8 cellular contexts compared by ENCODE assay signal in the genomic region with DNA sequence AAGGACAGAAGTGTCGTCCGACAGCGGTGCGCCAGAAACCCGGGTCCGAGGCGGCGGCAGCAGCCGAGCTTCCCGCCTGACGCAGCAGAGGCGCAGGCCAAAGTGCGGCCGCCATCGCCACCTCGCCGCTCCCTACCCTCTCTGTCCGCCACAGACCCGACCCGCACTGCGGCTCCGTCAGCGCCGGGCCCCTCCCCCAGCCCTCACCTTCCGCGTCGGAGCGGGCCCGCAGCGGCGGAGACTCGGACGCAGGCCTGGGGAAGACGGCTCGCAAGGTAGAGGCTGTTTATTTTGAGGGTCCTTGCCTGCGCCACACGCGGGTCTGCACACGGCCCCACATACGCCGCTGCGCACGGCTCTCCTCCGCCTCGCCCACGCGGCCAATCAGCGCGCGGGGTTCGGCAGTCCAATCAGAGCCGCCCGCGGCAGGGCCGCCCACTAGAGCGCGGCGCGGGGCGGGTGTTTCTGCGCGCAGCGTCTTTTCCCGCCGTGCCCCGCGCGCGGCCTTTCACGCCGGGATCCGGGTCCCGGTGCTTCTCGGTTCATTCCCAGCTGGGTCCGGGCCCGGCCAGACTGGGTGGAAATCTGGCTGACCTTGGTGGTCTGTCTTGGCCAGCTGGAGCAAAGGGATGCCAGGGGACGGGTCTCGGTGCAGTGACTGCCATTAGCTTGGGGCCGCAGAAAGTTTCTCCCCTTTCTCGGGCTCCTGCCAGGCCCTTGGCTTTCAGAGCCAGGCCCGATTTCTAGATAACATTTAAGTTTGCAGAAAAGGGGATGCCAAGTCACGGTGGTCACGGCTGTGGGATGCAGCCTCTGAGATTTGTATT. TPM values are rescaled to one million over a fixed set of nuclear protein-coding genes. Genes with fewer than 3 reads are reported as not detected.
A peak's percentile ranks its signal among the peaks of the same experiment; 100 is the strongest.
DNase-seq lines count a peak whose midpoint lies in the region; ATAC-seq, FAIRE-seq and TF ChIP-seq lines count a peak whose summit lies in the region.

Gene CNBP, minus strand, starts transcription at position 328 of the 827 bp plus-strand sequence. CDS start 12,139 bp downstream, outside the sequence.

- FAIRE-seq in bronchial epithelial cell (lab: Jason Lieb, UNC) = no peak

- peak within 1 kb of the TSS; percentile 90 for H3K27ac ChIP-seq in smooth muscle cell (ENCODE audit: low read depth)

- H3K36me3 ChIP-seq in bronchial epithelial cell (ENCODE audit: control insufficient read depth, insufficient read depth, low read length) (peaks cover 2% of the 10 kb centered on the region), smooth muscle cell (ENCODE audit: low read depth) (no peaks in the 10 kb centered on the region)

- H3K27me3 ChIP-seq in bronchial epithelial cell (ENCODE audit: control insufficient read depth, insufficient read depth, low read length) (no peaks in the 10 kb centered on the region), smooth muscle cell (ENCODE audit: low read depth) (no peaks in the 10 kb centered on the region)

- CTCF ChIA-PET in WTC11 (lab: Charles Lee) = interaction anchor here (1.1 to 2.6 kb wide), 2 partner anchors 21 to 62 kb away, joined by 4 to 13 read pairs; no protein-coding TSS in a partner anchor

- no peaks in the 10 kb centered on the region for H3K9me3 Mint-ChIP-seq in WTC11

- POLR2A ChIA-PET in WTC11 (lab: Charles Lee) = interaction anchor here (0.6 to 1.5 kb wide), 6 partner anchors 22 to 132 kb away, joined by 3 to 11 read pairs (median 5); partner anchors contain the start of gene RAB43

- H3K4me1 ChIP-seq in smooth muscle cell (ENCODE audit: low read depth) = peaks cover 24% of the 10 kb centered on the region

- 1% methylated on average over 71 of the region's 83 CpGs for WGBS in smooth muscle cell (ENCODE audit: low lambda C conversion rate)

- H3F3A ChIP-seq in smooth muscle cell (ENCODE audit: low read depth) = no peaks in the 10 kb centered on the region

- peaks cover 44% of the 10 kb centered on the region for H4K20me1 ChIP-seq in smooth muscle cell (ENCODE audit: low read depth)

- H3K9ac ChIP-seq in smooth muscle cell (ENCODE audit: low read depth) = peak within 1 kb of the TSS; percentile 91

- peaks cover 64% of the 10 kb centered on the region for H3K79me2 ChIP-seq in smooth muscle cell (ENCODE audit: low read depth)

- peaks cover 32% of the 10 kb centered on the region for H3K36me3 Mint-ChIP-seq in WTC11

- H3K9me3 ChIP-seq in smooth muscle cell (replicated peaks; ENCODE audit: low read depth) = no peaks in the 10 kb centered on the region

- TF ChIP-seq POLR2A in GM18951 (IDR thresholded peaks at IDR 0.05; ENCODE audit: extremely low read depth, insufficient read depth, insufficient read length) = peak; percentile 92

- peak within 1 kb of the TSS; percentile 94 for H3K27ac Mint-ChIP-seq in WTC11

- H3K4me1 Mint-ChIP-seq in WTC11 = peaks cover 28% of the 10 kb centered on the region

- no peaks in the 10 kb centered on the region for H3K27me3 Mint-ChIP-seq in WTC11 (ENCODE audit: low read depth)

- peak within 1 kb of the TSS; percentile 100 for H3K4me3 ChIP-seq in bronchial epithelial cell (ENCODE audit: low read depth, low read length)
- H3K4me3 ChIP-seq in smooth muscle cell = peak within 1 kb of the TSS; percentile 96

- H2AFZ ChIP-seq in smooth muscle cell (ENCODE audit: low read depth) = peak within 1 kb of the TSS; percentile 92

- in situ Hi-C loops in GM18951 (cut with MboI; ENCODE audit: low sequenced_read_pairs, unreplicated experiment) = no loop called here

- peak; percentile 97 for ATAC-seq in HG03175 (IDR thresholded peaks at IDR 0.05; ENCODE audit: unreplicated experiment)
- ATAC-seq in WTC11 = peak; percentile 95

- no peak for TF ChIP-seq CTCF in WTC11 (IDR thresholded peaks at IDR 0.05)
- TF ChIP-seq CTCF in bronchial epithelial cell (IDR thresholded peaks at IDR 0.05; ENCODE audit: insufficient read depth, low read length, severe bottlenecking) = no peak
- no peak for TF ChIP-seq CTCF in smooth muscle cell (IDR thresholded peaks at IDR 0.05; ENCODE audit: borderline replicate concordance, insufficient read depth, poor library complexity, severe bottlenecking)

- H3K4me2 ChIP-seq in smooth muscle cell = peak within 1 kb of the TSS; percentile 86

- DNase-seq in AG08395 (ENCODE audit: low spot score) (peak; percentile 98), NCI-H226 (peak; percentile 95), WTC11 (ENCODE audit: low spot score) (peak; percentile 87), bronchial epithelial cell (ENCODE audit: low read depth) (peak; percentile 81), iPS-NIHi7 (ENCODE audit: extremely low spot score) (peak; percentile 99), smooth muscle cell (lab: John Stamatoyannopoulos, UW; ENCODE audit: unreplicated experiment) (peak; percentile 67)

- H3K4me3 Mint-ChIP-seq in WTC11 = peak within 1 kb of the TSS; percentile 89

TF ChIP-seq in WTC11, 78 proteins besides CTCF, POLR2A, EP300 and RAD21 (continues in another document):
- TF ChIP-seq SP1 (CRISPR knock-in tag; conservative IDR thresholded peaks at IDR 0.05) (peak; percentile 93), NFATC4 (CRISPR knock-in tag; IDR thresholded peaks at IDR 0.05) (no peak), KAT7 (CRISPR knock-in tag; IDR thresholded peaks at IDR 0.05; ENCODE audit: borderline replicate concordance) (peak; percentile 95), ELF4 (CRISPR knock-in tag; IDR thresholded peaks at IDR 0.05; ENCODE audit: low read depth) (no peak), NFE2L1 (CRISPR knock-in tag; IDR thresholded peaks at IDR 0.05) (peak; percentile 79; the same call in 1 of the 2 replicates), MXD4 (CRISPR knock-in tag; IDR thresholded peaks at IDR 0.05; ENCODE audit: borderline replicate concordance) (no peak), PRRX2 (CRISPR knock-in tag; IDR thresholded peaks at IDR 0.05) (no peak), ZNF671 (CRISPR knock-in tag; IDR thresholded peaks at IDR 0.05) (no peak), TEAD4 (CRISPR knock-in tag; IDR thresholded peaks at IDR 0.05) (peak; percentile 81; the same call in 1 of the 2 replicates), ZBTB21 (CRISPR knock-in tag; IDR thresholded peaks at IDR 0.05; ENCODE audit: borderline replicate concordance) (no peak), GABPB1 (CRISPR knock-in tag; IDR thresholded peaks at IDR 0.05) (peak; percentile 29; the same call in 1 of the 2 replicates), IRF1 (CRISPR knock-in tag; IDR thresholded peaks at IDR 0.05) (no peak), CREM (CRISPR knock-in tag; IDR thresholded peaks at IDR 0.05) (no peak), ATF6 (CRISPR knock-in tag; IDR thresholded peaks at IDR 0.05) (no peak), RELA (CRISPR knock-in tag; IDR thresholded peaks at IDR 0.05; ENCODE audit: borderline replicate concordance) (no peak; the same call in 1 of the 2 replicates), CBFB (CRISPR knock-in tag; IDR thresholded peaks at IDR 0.05; ENCODE audit: low read depth) (peak; percentile 57; the same call in 1 of the 2 replicates), ZNF219 (CRISPR knock-in tag; IDR thresholded peaks at IDR 0.05; ENCODE audit: borderline replicate concordance) (peak; percentile 15; the same call in 1 of the 2 replicates)
- TF ChIP-seq, protein P1, sequence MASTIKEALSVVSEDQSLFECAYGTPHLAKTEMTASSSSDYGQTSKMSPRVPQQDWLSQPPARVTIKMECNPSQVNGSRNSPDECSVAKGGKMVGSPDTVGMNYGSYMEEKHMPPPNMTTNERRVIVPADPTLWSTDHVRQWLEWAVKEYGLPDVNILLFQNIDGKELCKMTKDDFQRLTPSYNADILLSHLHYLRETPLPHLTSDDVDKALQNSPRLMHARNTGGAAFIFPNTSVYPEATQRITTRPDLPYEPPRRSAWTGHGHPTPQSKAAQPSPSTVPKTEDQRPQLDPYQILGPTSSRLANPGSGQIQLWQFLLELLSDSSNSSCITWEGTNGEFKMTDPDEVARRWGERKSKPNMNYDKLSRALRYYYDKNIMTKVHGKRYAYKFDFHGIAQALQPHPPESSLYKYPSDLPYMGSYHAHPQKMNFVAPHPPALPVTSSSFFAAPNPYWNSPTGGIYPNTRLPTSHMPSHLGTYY (CRISPR knock-in tag; IDR thresholded peaks at IDR 0.05) = no peak
- TF ChIP-seq, protein P2, sequence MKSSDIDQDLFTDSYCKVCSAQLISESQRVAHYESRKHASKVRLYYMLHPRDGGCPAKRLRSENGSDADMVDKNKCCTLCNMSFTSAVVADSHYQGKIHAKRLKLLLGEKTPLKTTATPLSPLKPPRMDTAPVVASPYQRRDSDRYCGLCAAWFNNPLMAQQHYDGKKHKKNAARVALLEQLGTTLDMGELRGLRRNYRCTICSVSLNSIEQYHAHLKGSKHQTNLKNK (CRISPR knock-in tag; IDR thresholded peaks at IDR 0.05) = no peak

RNA-seq across cellular contexts. Expression of gene CNBP, which starts in this region (rescaled TPM):
- 329 to 390 TPM (median 380 TPM) in 3 replicates for total RNA-seq in WTC11 (2021)
- total RNA-seq in bronchial epithelial cell = 371 and 535 TPM in 2 replicates
- 181 and 185 TPM in 2 replicates for total RNA-seq in smooth muscle cell
- 198 and 229 TPM in 2 replicates for polyA plus RNA-seq in smooth muscle cell

Comparison
In these comparisons a context has a peak if more than half of its experiments do, and no peak if none do; other contexts are left out.
1. Peak in every context shown above with its lines: DNase-seq, ATAC-seq, H3K4me3 ChIP-seq and H3K27ac ChIP-seq.